ENCODE assay signal across 13 cellular contexts in the genomic region with DNA sequence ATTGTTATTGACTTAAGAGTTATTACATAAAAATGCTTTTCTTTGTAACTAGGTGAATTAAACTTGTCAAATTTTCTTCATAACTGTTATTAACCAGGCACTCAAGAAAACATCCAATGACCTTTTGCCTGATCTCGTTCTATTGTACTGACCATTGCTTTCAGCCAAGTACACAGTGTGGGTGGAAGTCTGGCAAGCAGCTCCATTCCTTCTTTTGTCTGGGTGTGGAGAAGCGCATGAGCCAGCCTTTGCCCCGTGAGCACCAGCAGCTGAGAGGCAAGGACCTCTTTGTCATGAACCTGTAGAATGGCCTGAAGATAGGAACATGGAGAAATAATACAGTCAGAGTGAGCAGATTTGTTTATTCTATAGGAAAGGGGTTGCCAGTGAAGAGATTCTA. TPM values are rescaled to one million over a fixed set of nuclear protein-coding genes. Genes with fewer than 3 reads are reported as not detected.
DNase-seq lines count a peak whose midpoint lies in the region; ATAC-seq and TF ChIP-seq lines count a peak whose summit lies in the region.
"Had no signal": no experiment of that assay in that cellular context is flagged by ENCODE, and none has a peak within 500 bp of the region (broad histone marks: within the 10 kb centered on the region; RNA-seq: fewer than 3 reads in every experiment).

No MANE protein-coding gene starts in this region.

- H3K36me3 ChIP-seq in heart right ventricle: peaks cover 0 to 100% (median 25%) of the 10 kb centered on the region in 9 donors

- H3K27me3 ChIP-seq in heart right ventricle: no peaks in the 10 kb centered on the region
- H3K27me3 ChIP-seq: SJSA1 had no signal

- H3K9me3 ChIP-seq in heart right ventricle: no peaks in the 10 kb centered on the region
- H3K9me3 ChIP-seq: SJSA1 had no signal

- peak; percentile 21 for DNase-seq in G401 (ENCODE audit: low spot score)
- peak; percentile 35 for DNase-seq in astrocyte of the spinal cord (ENCODE audit: low read depth, low spot score)
- DNase-seq in heart right ventricle: peak; percentile 33 to 54
- DNase-seq in pulmonary artery endothelial cell (ENCODE audit: low read depth, low spot score): peak; percentile 37
- no peak for DNase-seq in NCI-H1436 (lab: John Stamatoyannopoulos, UW)
- DNase-seq in NCI-H510A (lab: John Stamatoyannopoulos, UW): no peak
- DNase-seq in SIG-M5 treated with dmso at 0.1 percent for 504 hours (lab: John Stamatoyannopoulos, UW; ENCODE audit: unreplicated experiment): no peak
- no peak for DNase-seq in SKM-1 treated with dmso at 0.1 percent for 144 hours (lab: John Stamatoyannopoulos, UW; ENCODE audit: unreplicated experiment)
- DNase-seq: activated CD4-positive, alpha-beta T cell treated with anti-CD3 and anti-CD28 coated beads, Interleukin-2, amount 10 ng/mL, durations not matched to agents 24 days and 14 days; NCI-H526; stimulated activated CD4-positive, alpha-beta T cell treated with anti-CD3 and anti-CD28 coated beads, Interleukin-12 subunit alpha, Interleukin-12 subunit beta, amount 100 ng/mL, for 4 hours had no signal

- peak; percentile 54 to 94 (median 88) for ATAC-seq in heart right ventricle
- ATAC-seq: activated naive CD4-positive, alpha-beta T cell treated with anti-CD3 and anti-CD28 coated beads, Interleukin-2, amount 50 U/mL, for 72 hours had no signal

- in situ Hi-C loops in G401 (cut with HindIII; ENCODE audit: low sequenced_read_pairs): no loop called here
- in situ Hi-C loops in astrocyte of the spinal cord (cut with HindIII; ENCODE audit: low sequenced_read_pairs): no loop called here

- H3K4me1 ChIP-seq in heart right ventricle: peaks cover 3 to 31% (median 22%) of the 10 kb centered on the region in 9 donors
- H3K4me1 ChIP-seq: SJSA1 had no signal

- WGBS in heart right ventricle, 2 donors: 30 to 36% methylated on average over 3 of the region's 3 CpGs

- intact Hi-C loops in heart right ventricle (cut with DNase I): no loop called here

- H3K4me3 ChIP-seq in astrocyte of the spinal cord (ENCODE audit: low read depth, low read length) (no peak overlapping the region), heart right ventricle (no peak overlapping the region)
- H3K4me3 ChIP-seq: SJSA1 had no signal

- peak overlapping the region in 7 of 10 donors; percentile 6 to 64 (median 26) for H3K27ac ChIP-seq in heart right ventricle
- H3K27ac ChIP-seq: SJSA1 had no signal

- TF ChIP-seq CTCF in astrocyte of the spinal cord (IDR thresholded peaks at IDR 0.05; ENCODE audit: low read depth, low read length): no peak
- TF ChIP-seq CTCF in heart right ventricle (IDR thresholded peaks at IDR 0.05): no peak

RNA-seq across cellular contexts. Expression of gene IARS2, which starts 57.5 kb away (rescaled TPM):
- 130 and 147 TPM in 2 replicates for total RNA-seq in G401 (2014; rRNA removed; shearing (Covaris generic))
- 10 to 100 TPM; 74.9 to 91.9 (median 82.2) TPM for total RNA-seq in heart right ventricle
- 10 to 100 TPM; 12.1 to 41.6 TPM for polyA plus RNA-seq in heart right ventricle
- 86.2 and 86.7 TPM in 2 replicates for total RNA-seq in pulmonary artery endothelial cell

Comparison
In these comparisons a context has a peak if more than half of its experiments do, and no peak if none do; other contexts are left out.
1. DNase-seq: peak in G401 (single experiment), astrocyte of the spinal cord (single experiment), heart right ventricle (2 of 2) and pulmonary artery endothelial cell (single experiment); none in NCI-H1436 (single experiment), NCI-H510A (single experiment), SIG-M5 treated with dmso at 0.1 percent for 504 hours (single experiment) and SKM-1 treated with dmso at 0.1 percent for 144 hours (single experiment).